ENCODE assay signal across 8 cellular contexts in the genomic region with DNA sequence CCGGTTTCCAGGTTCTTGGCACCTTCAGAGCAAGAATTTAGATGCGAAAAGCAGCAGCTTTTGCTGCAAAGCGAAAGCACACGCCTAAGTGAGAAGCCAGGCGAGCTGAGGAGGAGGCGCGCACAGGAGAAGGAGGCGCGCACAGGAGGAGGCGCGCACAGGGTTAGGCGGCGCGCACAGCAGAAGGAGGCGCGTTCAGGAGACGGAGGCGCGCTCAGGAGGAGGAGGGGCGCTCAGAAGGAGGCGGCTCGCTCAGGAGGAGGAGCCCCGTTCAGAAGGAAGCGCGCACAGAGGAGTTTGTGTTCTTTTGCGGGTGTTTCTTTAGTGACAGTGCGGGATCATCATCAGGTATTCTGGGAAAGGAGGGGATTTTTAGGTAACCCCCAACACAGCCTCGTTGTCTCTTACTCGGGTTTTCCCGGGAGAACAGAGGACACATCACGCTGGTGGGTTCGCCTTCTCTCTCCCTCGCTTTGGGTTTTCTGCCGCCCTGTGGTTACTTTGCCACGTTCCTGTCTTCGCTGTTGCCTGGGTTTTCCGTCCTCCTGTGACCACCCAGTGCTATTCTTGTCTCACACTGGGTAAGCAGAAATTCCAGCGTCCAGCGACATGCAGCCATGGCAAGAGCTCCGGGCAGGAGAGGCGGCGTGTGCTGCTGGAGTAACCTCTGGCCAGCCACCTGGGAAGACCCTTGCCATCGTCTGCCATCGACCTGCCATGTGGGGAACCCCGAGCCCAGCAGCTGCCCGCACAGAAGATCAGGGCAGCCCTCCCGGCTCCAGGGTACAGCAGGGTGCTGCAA. TPM values are rescaled to one million over a fixed set of nuclear protein-coding genes. Genes with fewer than 3 reads are reported as not detected.
DNase-seq lines count a peak whose midpoint lies in the region; ATAC-seq, FAIRE-seq and TF ChIP-seq lines count a peak whose summit lies in the region.

No MANE protein-coding gene starts in this region.

- peak overlapping the region; percentile 81 for H3K4me3 ChIP-seq in OCI-LY3 (ENCODE audit: low read length)
- H3K4me3 ChIP-seq in gastroesophageal sphincter = peak overlapping the region; percentile 35 to 53

- TF ChIP-seq EP300 in gastroesophageal sphincter (IDR thresholded peaks at IDR 0.05) = no peak

- H3K9me3 Mint-ChIP-seq in activated naive CD4-positive, alpha-beta T cell treated with anti-CD3 and anti-CD28 coated beads for 36 hours = no peaks in the 10 kb centered on the region
- H3K9me3 Mint-ChIP-seq in progenitor cell of endocrine pancreas (ENCODE audit: low read depth) (no peaks in the 10 kb centered on the region), type B pancreatic cell (no peaks in the 10 kb centered on the region)

- H3K27ac ChIP-seq in OCI-LY3 (ENCODE audit: low read length) (no peak overlapping the region), gastroesophageal sphincter (peak overlapping the region; percentile 16 to 82 (median 68))

- CTCF ChIA-PET in activated naive CD4-positive, alpha-beta T cell treated with anti-CD3 and anti-CD28 coated beads for 36 hours (lab: Charles Lee) = interaction anchor here (0.5 kb wide), 1 partner anchor 59 kb away, joined by 4 read pairs; no protein-coding TSS in a partner anchor

- H3K9ac ChIP-seq in OCI-LY3 (ENCODE audit: low read length) = peak overlapping the region; percentile 54

- FAIRE-seq in GM12891 (lab: Jason Lieb, UNC) = peak; percentile 76

- H3K79me2 ChIP-seq in OCI-LY3 (ENCODE audit: low read length) = no peaks in the 10 kb centered on the region

- H3K4me1 Mint-ChIP-seq in activated naive CD4-positive, alpha-beta T cell treated with anti-CD3 and anti-CD28 coated beads for 36 hours (ENCODE audit: low read depth) = peaks cover 3% of the 10 kb centered on the region
- peaks cover 4% of the 10 kb centered on the region for H3K4me1 Mint-ChIP-seq in progenitor cell of endocrine pancreas (ENCODE audit: low read depth)
- no peaks in the 10 kb centered on the region for H3K4me1 Mint-ChIP-seq in type B pancreatic cell (ENCODE audit: unreplicated experiment)

- TF ChIP-seq POLR2A in GM12891 (IDR thresholded peaks at IDR 0.05; ENCODE audit: low read depth, low read length) (no peak), gastroesophageal sphincter (IDR thresholded peaks at IDR 0.05) (peak; percentile 16 to 17)

- peak overlapping the region; percentile 99 for H3K4me2 ChIP-seq in OCI-LY3 (ENCODE audit: low read length)

- peak; percentile 50 for TF ChIP-seq CTCF in OCI-LY3 (IDR thresholded peaks at IDR 0.05; ENCODE audit: low read depth, low read length)
- peak in 3 of 4 experiments; percentile 19 to 51 (median 41) for TF ChIP-seq CTCF in gastroesophageal sphincter (IDR thresholded peaks at IDR 0.05)
- TF ChIP-seq CTCF in progenitor cell of endocrine pancreas (IDR thresholded peaks at IDR 0.05; ENCODE audit: unreplicated experiment) = no peak
- TF ChIP-seq CTCF in type B pancreatic cell (conservative IDR thresholded peaks at IDR 0.05) = peak; percentile 32

- intact Hi-C loops in activated naive CD4-positive, alpha-beta T cell treated with anti-CD3 and anti-CD28 coated beads for 36 hours (cut with micrococcal nuclease) = loop anchor here (1.0 to 10.0 kb wide), 4 partner anchors 98 to 760 kb away; no protein-coding TSS in a partner anchor

- 43 to 51% methylated on average over 19 to 25 of the region's 47 CpGs for WGBS in gastroesophageal sphincter (ENCODE audit: low coverage in 1 of 2), 2 donors

- ATAC-seq in HG02884 (IDR thresholded peaks at IDR 0.05; ENCODE audit: unreplicated experiment) = peak; percentile 96
- ATAC-seq in gastroesophageal sphincter = peak; percentile 93

- H4K20me1 ChIP-seq in OCI-LY3 (ENCODE audit: insufficient read depth, low read length) = no peaks in the 10 kb centered on the region

- no peaks in the 10 kb centered on the region for H3K9me3 ChIP-seq in OCI-LY3 (ENCODE audit: insufficient read depth, low read length)
- no peaks in the 10 kb centered on the region for H3K9me3 ChIP-seq in gastroesophageal sphincter

- peak overlapping the region; percentile 83 for H2AFZ ChIP-seq in OCI-LY3 (ENCODE audit: low read depth, low read length)

- H3K4me3 Mint-ChIP-seq in activated naive CD4-positive, alpha-beta T cell treated with anti-CD3 and anti-CD28 coated beads for 36 hours = peak overlapping the region; percentile 79
- H3K4me3 Mint-ChIP-seq in progenitor cell of endocrine pancreas (ENCODE audit: low read depth) (peak overlapping the region; percentile 78), type B pancreatic cell (peak overlapping the region; percentile 90)

- DNase-seq in GM12891 (ENCODE audit: insufficient read length, low spot score) (peak; percentile 63), progenitor cell of endocrine pancreas (ENCODE audit: low spot score, unreplicated experiment) (peak; percentile 23), type B pancreatic cell (ENCODE audit: extremely low spot score, unreplicated experiment) (no peak), SHP77 treated with DMSO at 0.1 percent for 48 hours (lab: John Stamatoyannopoulos, UW) (no peak)
- peak; percentile 68 for DNase-seq in activated naive CD4-positive, alpha-beta T cell treated with anti-CD3 and anti-CD28 coated beads for 36 hours

- H3K27me3 ChIP-seq in OCI-LY3 (ENCODE audit: low read depth, low read length) (no peaks in the 10 kb centered on the region), gastroesophageal sphincter (no peaks in the 10 kb centered on the region)

- H3K27me3 Mint-ChIP-seq in activated naive CD4-positive, alpha-beta T cell treated with anti-CD3 and anti-CD28 coated beads for 36 hours (ENCODE audit: low read depth) = no peaks in the 10 kb centered on the region
- H3K27me3 Mint-ChIP-seq in progenitor cell of endocrine pancreas (no peaks in the 10 kb centered on the region), type B pancreatic cell (no peaks in the 10 kb centered on the region)

- peaks cover 15% of the 10 kb centered on the region for H3K36me3 Mint-ChIP-seq in activated naive CD4-positive, alpha-beta T cell treated with anti-CD3 and anti-CD28 coated beads for 36 hours (ENCODE audit: low read depth)
- peaks cover 25% of the 10 kb centered on the region for H3K36me3 Mint-ChIP-seq in progenitor cell of endocrine pancreas (ENCODE audit: insufficient read depth)
- H3K36me3 Mint-ChIP-seq in type B pancreatic cell = peaks cover 19% of the 10 kb centered on the region

- H3K36me3 ChIP-seq in OCI-LY3 (replicated peaks; ENCODE audit: low read depth, low read length) = no peaks in the 10 kb centered on the region
- peaks cover 0 to 57% of the 10 kb centered on the region in 2 donors for H3K36me3 ChIP-seq in gastroesophageal sphincter

- H3K27ac Mint-ChIP-seq in activated naive CD4-positive, alpha-beta T cell treated with anti-CD3 and anti-CD28 coated beads for 36 hours = peak overlapping the region; percentile 25
- H3K27ac Mint-ChIP-seq in progenitor cell of endocrine pancreas = peak overlapping the region; percentile 78
- peak overlapping the region; percentile 2 for H3K27ac Mint-ChIP-seq in type B pancreatic cell

- H3K4me1 ChIP-seq in OCI-LY3 (ENCODE audit: low read length) = peaks cover 6% of the 10 kb centered on the region; the same call in 1 of the 2 replicates
- H3K4me1 ChIP-seq in gastroesophageal sphincter = peaks cover 0 to 16% (median 0%) of the 10 kb centered on the region in 3 donors

TF ChIP-seq in GM12891, 5 proteins besides CTCF, POLR2A, EP300 and RAD21:
- TF ChIP-seq POLR2AphosphoS5 (IDR thresholded peaks at IDR 0.05; ENCODE audit: low read depth, low read length) = no peak
- TF ChIP-seq POU2F2 (IDR thresholded peaks at IDR 0.05; ENCODE audit: low read depth, low read length) = no peak
TF ChIP-seq in GM12891: peak in this region for 0.

RNA-seq across cellular contexts. Expression of a gene that starts 47.0 kb away (rescaled TPM):
- polyA plus RNA-seq in GM12891 (2012; ENCODE audit: low read depth, missing spikeins) = 20.6 TPM
- 10 to 100 TPM; 37.9 to 38.3 TPM for total RNA-seq in activated naive CD4-positive, alpha-beta T cell treated with anti-CD3 and anti-CD28 coated beads for 36 hours
- total RNA-seq in gastroesophageal sphincter (10 to 100 TPM in 3 of 4 donors, 1 to 10 TPM in 1; 10.0 to 35.0 (median 20.7) TPM), progenitor cell of endocrine pancreas (118 and 123 TPM in 2 replicates), type B pancreatic cell (ENCODE audit: low replicate concordance) (61.2 and 112 TPM in 2 replicates)

RNA-seq across cellular contexts. Expression of a gene that starts 47.1 kb away (rescaled TPM):
- polyA plus RNA-seq in GM12891 (2012; ENCODE audit: low read depth, missing spikeins) = 10.7 TPM
- 10 to 100 TPM; 10.7 to 11.7 TPM for total RNA-seq in activated naive CD4-positive, alpha-beta T cell treated with anti-CD3 and anti-CD28 coated beads for 36 hours
- 10 to 100 TPM; 31.9 to 38.8 (median 35.4) TPM for total RNA-seq in gastroesophageal sphincter
- 25.3 and 25.8 TPM in 2 replicates for total RNA-seq in progenitor cell of endocrine pancreas
- 30.4 and 30.8 TPM in 2 replicates for total RNA-seq in type B pancreatic cell (ENCODE audit: low replicate concordance)

Comparison
In these comparisons a context has a peak if more than half of its experiments do, and no peak if none do; other contexts are left out.
1. DNase-seq: peak in GM12891 (single experiment), activated naive CD4-positive, alpha-beta T cell treated with anti-CD3 and anti-CD28 coated beads for 36 hours (single experiment) and progenitor cell of endocrine pancreas (single experiment); none in type B pancreatic cell (single experiment) and SHP77 treated with DMSO at 0.1 percent for 48 hours (single experiment).
2. H3K27ac Mint-ChIP-seq: peak in every context shown above with its lines; median percentile 78 in progenitor cell of endocrine pancreas; 25 in activated naive CD4-positive, alpha-beta T cell treated with anti-CD3 and anti-CD28 coated beads for 36 hours; 2 in type B pancreatic cell.
3. Peak in every context shown above with its lines, with median percentiles within 50 percentile points of each other: H3K4me3 Mint-ChIP-seq.